ENCODE assay signal across 13 cellular contexts in genomic region chr16:49483651-49484451, GRCh38.
DNase-seq lines count a peak whose midpoint lies in the region; ATAC-seq, FAIRE-seq and TF ChIP-seq lines count a peak whose summit lies in the region.
"Had no signal": no experiment of that assay in that cellular context is flagged by ENCODE, and none has a peak within 500 bp of the region (broad histone marks: within the 10 kb centered on the region; RNA-seq: fewer than 3 reads in every experiment).

No MANE protein-coding gene starts in this region.

- FAIRE-seq in H1 (lab: Jason Lieb, UNC), result no peak
- FAIRE-seq: GM19239, TTC549 had no signal

- H3K18ac ChIP-seq in H1 (ENCODE audit: extremely low read depth, low read length) (no peak overlapping the region), neuronal stem cell (ENCODE audit: low read length) (peak overlapping the region; percentile 33)

- TF ChIP-seq RAD21 in H1 (IDR thresholded peaks at IDR 0.05 in 1 of 2, conservative IDR thresholded peaks at IDR 0.05 in 1 of 2; ENCODE audit: low read depth in 2 of 2, low read length in 2 of 2), result no peak

- H4K5ac ChIP-seq in H1 (ENCODE audit: insufficient read length, low read depth, low read length), result no peak overlapping the region

- H2BK15ac ChIP-seq in H1 (ENCODE audit: low read length), result peak overlapping the region; percentile 40; the same call in 1 of the 2 replicates
- H2BK15ac ChIP-seq in neuronal stem cell (ENCODE audit: low read length), result no peak overlapping the region

- H2BK12ac ChIP-seq in H1 (ENCODE audit: low read depth, low read length), result no peak overlapping the region
- H2BK12ac ChIP-seq in neuronal stem cell (ENCODE audit: low read length), result no peak overlapping the region

- TF ChIP-seq POLR2A in heart left ventricle (IDR thresholded peaks at IDR 0.05) (no peak), H1 (IDR thresholded peaks at IDR 0.05; ENCODE audit: control extremely low read depth in 1 of 2, low read depth in 2 of 2, low read length in 2 of 2) (no peak), vagina (IDR thresholded peaks at IDR 0.05) (no peak)

- no peak overlapping the region for H4K8ac ChIP-seq in H1 (ENCODE audit: extremely low read depth, insufficient read depth, low read length)
- no peak overlapping the region for H4K8ac ChIP-seq in neuronal stem cell (ENCODE audit: low read depth, low read length)

- POLR2A ChIA-PET in H1 (lab: Charles Lee; ENCODE audit: partially characterized antibody), result no interaction called here

- H2AFZ ChIP-seq in H1 (ENCODE audit: low read length) (0 out of 2 replicates have a peak overlapping the region, but pooled peaks have one; percentile 22), neuronal stem cell (ENCODE audit: low read length) (no peak overlapping the region)

- H3K4me3 ChIP-seq in heart left ventricle, result peak overlapping the region in 9 of 12 donors; percentile 2 to 44 (median 28)
- peak overlapping the region in 1 of 4 experiments; percentile 50; a peak in 2 of 8 replicates for H3K4me3 ChIP-seq in H1 (ENCODE audit: extremely low read depth in 1 of 4, insufficient read depth in 2 of 4, low read depth in 3 of 4, low read length in 4 of 4)
- no peak overlapping the region for H3K4me3 ChIP-seq in neuronal stem cell (ENCODE audit: low read length in 2 of 2)
- peak overlapping the region; percentile 32 to 39 for H3K4me3 ChIP-seq in vagina

- H3K27me3 ChIP-seq in heart left ventricle, result no peaks in the 10 kb centered on the region
- no peaks in the 10 kb centered on the region; a peak in 2 of 7 replicates for H3K27me3 ChIP-seq in H1 (replicated peaks in 1 of 4; ENCODE audit: control insufficient read depth in 3 of 4, extremely low read depth in 1 of 4, insufficient read depth in 3 of 4, low read length in 3 of 4)
- peaks cover 0 to 4% (median 3%) of the 10 kb centered on the region in 3 experiments for H3K27me3 ChIP-seq in neuronal stem cell (ENCODE audit: control insufficient read depth in 3 of 3, insufficient read depth in 3 of 3, low read depth in 1 of 3, low read length in 3 of 3)
- no peaks in the 10 kb centered on the region for H3K27me3 ChIP-seq in vagina

- H3K79me1 ChIP-seq in H1 (ENCODE audit: low read depth, low read length) (no peaks in the 10 kb centered on the region), neuronal stem cell (ENCODE audit: low read depth, low read length) (no peaks in the 10 kb centered on the region)

- no peak for DNase-seq in heart left ventricle
- no peak for DNase-seq in left ventricle myocardium superior
- DNase-seq in H1 (ENCODE audit: low read depth in 1 of 2, low spot score in 2 of 2), result no peak
- no peak for DNase-seq in neuronal stem cell (ENCODE audit: low spot score)
- no peak for DNase-seq in vagina (ENCODE audit: extremely low spot score in 2 of 2)
- DNase-seq in NCI-H1417 (lab: John Stamatoyannopoulos, UW), result no peak
- DNase-seq: DMS79 treated with DMSO at 0.1 percent for 48 hours, MV-4-11, natural killer cell had no signal

- CTCF ChIA-PET in H1 (lab: Charles Lee; ENCODE audit: partially characterized antibody), result interaction anchor here (1.0 to 1.4 kb wide), 2 partner anchors 43 to 45 kb away, joined by 3 to 4 read pairs; no protein-coding TSS in a partner anchor

- no peak overlapping the region for H2BK120ac ChIP-seq in H1 (replicated peaks; ENCODE audit: low read depth, low read length)
- H2BK120ac ChIP-seq in neuronal stem cell (ENCODE audit: low read depth, low read length), result no peak overlapping the region

- intact Hi-C loops in heart left ventricle (cut with DNase I) (loop anchor here in 2 of 10 donors (5.0 to 10.0 kb wide), 2 partner anchors 72 to 271 kb away; no protein-coding TSS in a partner anchor), left ventricle myocardium superior (cut with micrococcal nuclease) (no loop called here), vagina (cut with DNase I) (no loop called here)

- no peak overlapping the region for H3K56ac ChIP-seq in H1 (replicated peaks; ENCODE audit: insufficient read length, low read depth, low read length)

- peak in 1 of 4 donors; percentile 7 for ATAC-seq in heart left ventricle
- no peak for ATAC-seq in left ventricle myocardium superior
- ATAC-seq in HG03196 (IDR thresholded peaks at IDR 0.05; ENCODE audit: unreplicated experiment), result no peak
- ATAC-seq in GM21447 (IDR thresholded peaks at IDR 0.05; ENCODE audit: unreplicated experiment), result no peak

- no peak overlapping the region for H2BK20ac ChIP-seq in H1 (ENCODE audit: low read length)

- H4K20me1 ChIP-seq in H1 (replicated peaks in 1 of 2; ENCODE audit: control insufficient read depth in 1 of 2, insufficient read depth in 2 of 2, low read length in 2 of 2), result no peaks in the 10 kb centered on the region

- H3K36me3 ChIP-seq in heart left ventricle, result no peaks in the 10 kb centered on the region
- no peaks in the 10 kb centered on the region for H3K36me3 ChIP-seq in H1 (ENCODE audit: control insufficient read depth in 2 of 4, insufficient read depth in 4 of 4, low read length in 3 of 4)
- peaks cover 0 to 12% of the 10 kb centered on the region in 2 donors for H3K36me3 ChIP-seq in neuronal stem cell (replicated peaks in 1 of 2; ENCODE audit: control insufficient read depth in 2 of 2, insufficient read depth in 2 of 2, low read length in 2 of 2)
- no peaks in the 10 kb centered on the region for H3K36me3 ChIP-seq in vagina

- H3K4me1 ChIP-seq in heart left ventricle (peaks cover 0 to 13% (median 6%) of the 10 kb centered on the region in 12 donors), H1 (replicated peaks in 1 of 4; ENCODE audit: control insufficient read depth in 3 of 4, insufficient read depth in 4 of 4, low read length in 3 of 4) (peaks cover 0 to 2% (median 0%) of the 10 kb centered on the region in 4 experiments; a peak in 3 of 7 replicates), neuronal stem cell (ENCODE audit: control insufficient read depth in 2 of 2, insufficient read depth in 1 of 2, low read depth in 1 of 2, low read length in 2 of 2) (no peaks in the 10 kb centered on the region), vagina (peaks cover 8% of the 10 kb centered on the region)

- H3K23ac ChIP-seq in H1 (ENCODE audit: insufficient read length) (no peak overlapping the region), neuronal stem cell (ENCODE audit: low read depth, low read length, poor library complexity) (no peak overlapping the region)

- no peak overlapping the region for H3K27ac ChIP-seq in heart left ventricle
- H3K27ac ChIP-seq in H1 (ENCODE audit: low read depth, low read length), result no peak overlapping the region
- no peak overlapping the region for H3K27ac ChIP-seq in neuronal stem cell (replicated peaks; ENCODE audit: low read length)
- no peak overlapping the region for H3K27ac ChIP-seq in vagina

- H3K4ac ChIP-seq in H1 (replicated peaks; ENCODE audit: insufficient read length, low read depth, low read length), result no peak overlapping the region
- no peak overlapping the region for H3K4ac ChIP-seq in neuronal stem cell (ENCODE audit: low read length)

- TF ChIP-seq EP300 in H1 (IDR thresholded peaks at IDR 0.05; ENCODE audit: borderline replicate concordance in 1 of 2, low read depth in 2 of 2, low read length in 2 of 2), result no peak

- H3K4me2 ChIP-seq in H1 (ENCODE audit: insufficient read depth in 1 of 2, low read depth in 2 of 2, low read length in 2 of 2), result peak overlapping the region; percentile 14 to 50; a peak in 2 of 4 replicates
- no peak overlapping the region for H3K4me2 ChIP-seq in neuronal stem cell (ENCODE audit: insufficient read depth, low read length, poor library complexity, severe bottlenecking)

- no peak overlapping the region for H2AK5ac ChIP-seq in H1 (ENCODE audit: low read depth, low read length)
- peak overlapping the region; percentile 85 for H2AK5ac ChIP-seq in neuronal stem cell (ENCODE audit: low read depth, low read length)

- H3K14ac ChIP-seq in H1 (ENCODE audit: insufficient read length) (no peak overlapping the region), neuronal stem cell (ENCODE audit: low read length) (no peak overlapping the region)

- WGBS in heart left ventricle, 4 donors, result 51 to 57% (median 52%) methylated on average over 22 of the region's 22 CpGs
- WGBS in H1 (ENCODE audit: extremely low coverage in 1 of 2, insufficient coverage in 1 of 2, insufficient read length in 1 of 2, insufficient replicate concordance in 2 of 2, low coverage in 1 of 2, low lambda C conversion rate in 2 of 2, missing lambda C conversion rate in 1 of 2), 2 experiments, result 69% methylated on average over 22 of the region's 22 CpGs; no CpG with 5 or more reads in 1 of the 2 experiments
- no CpG with 5 or more reads among the region's 22 CpGs for WGBS in neuronal stem cell (ENCODE audit: extremely low coverage in 2 of 2, insufficient read length in 2 of 2, insufficient replicate concordance in 1 of 2), 2 donors

- H3K9me3 ChIP-seq in heart left ventricle, result peaks cover 0 to 3% (median 0%) of the 10 kb centered on the region in 12 donors
- H3K9me3 ChIP-seq in H1 (ENCODE audit: insufficient read depth in 2 of 2, low read depth in 1 of 2, low read length in 1 of 2), result no peaks in the 10 kb centered on the region
- H3K9me3 ChIP-seq in neuronal stem cell (replicated peaks in 1 of 2; ENCODE audit: control insufficient read depth in 2 of 2, insufficient read depth in 1 of 2, low read depth in 1 of 2, low read length in 2 of 2), result peaks cover 0 to 4% of the 10 kb centered on the region in 2 donors
- no peaks in the 10 kb centered on the region for H3K9me3 ChIP-seq in vagina

- 0 out of 2 replicates have a peak, but pooled peaks cover 2% of the 10 kb centered on the region for H3K23me2 ChIP-seq in H1 (ENCODE audit: low read depth, low read length)

- H4K91ac ChIP-seq in H1 (replicated peaks; ENCODE audit: insufficient read length, low read length), result no peak overlapping the region
- H4K91ac ChIP-seq in neuronal stem cell (ENCODE audit: low read depth, low read length, poor library complexity), result no peak overlapping the region

- no peaks in the 10 kb centered on the region for H3K79me2 ChIP-seq in H1 (ENCODE audit: control insufficient read depth in 1 of 2, insufficient read depth in 2 of 2, low read length in 2 of 2)

- TF ChIP-seq CTCF in heart left ventricle (IDR thresholded peaks at IDR 0.05) (no peak), H1 (IDR thresholded peaks at IDR 0.05; ENCODE audit: control extremely low read depth in 1 of 3, insufficient read depth in 1 of 3, low read depth in 1 of 3, low read length in 3 of 3) (no peak), vagina (IDR thresholded peaks at IDR 0.05) (no peak)

- no peak overlapping the region for H2BK5ac ChIP-seq in H1 (ENCODE audit: low read depth, low read length)
- no peak overlapping the region for H2BK5ac ChIP-seq in neuronal stem cell (ENCODE audit: low read length)

- H3K9ac ChIP-seq in H1 (replicated peaks in 1 of 4; ENCODE audit: extremely low read depth in 1 of 4, low read depth in 3 of 4, low read length in 3 of 4) (no peak overlapping the region), neuronal stem cell (ENCODE audit: low read depth, low read length, poor library complexity) (no peak overlapping the region)

TF ChIP-seq in H1, 55 proteins besides CTCF, POLR2A, EP300 and RAD21 (continues in another document):
- TF ChIP-seq BCL11A (IDR thresholded peaks at IDR 0.05; ENCODE audit: low read depth in 2 of 2, low read length in 2 of 2) (no peak), KDM1A (IDR thresholded peaks at IDR 0.05; ENCODE audit: borderline replicate concordance, low read length) (no peak), TEAD4 (IDR thresholded peaks at IDR 0.05; ENCODE audit: low read depth, low read length) (no peak), CTBP2 (IDR thresholded peaks at IDR 0.05; ENCODE audit: borderline replicate concordance, insufficient read depth, insufficient read length, low read length) (no peak)

Comparison
In these comparisons a context has a peak if more than half of its experiments do, and no peak if none do; other contexts are left out.
1. H3K4me3 ChIP-seq: peak in heart left ventricle (9 of 12) and vagina (2 of 2); none in neuronal stem cell (0 of 2).